In the genomic region with DNA sequence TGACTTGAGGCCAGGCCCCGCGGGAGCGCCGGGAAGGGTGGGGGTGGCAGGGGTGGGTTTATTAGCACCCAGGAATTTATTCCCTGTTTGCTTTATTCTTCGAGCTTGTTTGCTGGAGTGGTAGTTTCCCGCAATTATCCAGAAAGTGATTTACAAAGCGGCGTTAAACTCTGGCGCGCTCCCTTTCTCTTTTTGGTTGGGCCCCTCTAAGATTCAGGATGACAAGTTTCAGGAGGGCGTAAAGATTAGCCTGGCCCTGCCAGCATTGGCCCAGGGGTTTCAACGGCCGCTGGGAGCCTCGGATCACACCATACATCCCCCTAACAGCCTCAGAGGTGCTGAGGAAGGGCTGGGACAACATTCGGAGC, we compare ENCODE assay signal across 28 cellular contexts. TPM values are rescaled to one million over a fixed set of nuclear protein-coding genes. Genes with fewer than 3 reads are reported as not detected.
A peak's percentile ranks its signal among the peaks of the same experiment; 100 is the strongest.
DNase-seq lines count a peak whose midpoint lies in the region; ATAC-seq, FAIRE-seq and TF ChIP-seq lines count a peak whose summit lies in the region.
"Had no signal": no experiment of that assay in that cellular context is flagged by ENCODE, and none has a peak within 500 bp of the region (broad histone marks: within the 10 kb centered on the region; RNA-seq: fewer than 3 reads in every experiment).

No MANE protein-coding gene starts in this region.

- no peak overlapping the region for H3K4ac ChIP-seq in H9 (ENCODE audit: low read depth, low read length)

- peaks cover 0 to 1% of the 10 kb centered on the region in 2 experiments; a peak in 1 of 5 replicates for H3K9me3 Mint-ChIP-seq in H9
- H3K9me3 Mint-ChIP-seq: activated naive CD4-positive, alpha-beta T cell treated with anti-CD3 and anti-CD28 coated beads, Interleukin-2, amount 50 U/mL, for 24 hours; activated T-helper 1 cell treated with anti-CD3 and anti-CD28 coated beads, Interleukin-12 subunit alpha, Interleukin-12 subunit beta, Interleukin-2, Interleukin-4 antibody, amounts not matched to agents 30 ng/mL and 10 ng/mL and 1 ng/mL, durations not matched to agents 14 hours and 24 hours and 36 hours; mesothelial cell of epicardium; stimulated activated naive CD8-positive, alpha-beta T cell treated with anti-CD3 and anti-CD28 coated beads, Interleukin-15, Interleukin-2, amounts not matched to agents 100 ng/mL and 50 ng/mL, for 24 hours had no signal

- DNase-seq in A549 (ENCODE audit: low read depth in 1 of 2, low spot score in 1 of 2): no peak
- no peak for DNase-seq in H9
- DNase-seq in coronary artery (ENCODE audit: low spot score): no peak
- DNase-seq in osteoblast (ENCODE audit: insufficient read length, low spot score, missing footprints): peak; percentile 81
- DNase-seq in SW 1271 (lab: John Stamatoyannopoulos, UW): no peak
- no peak for DNase-seq in NCI-H69 (lab: John Stamatoyannopoulos, UW)
- no peak for DNase-seq in HPDE6-E6E7 (ENCODE audit: extremely low spot score)
- no peak for DNase-seq in stimulated activated CD4-positive, alpha-beta T cell treated with anti-CD3 and anti-CD28 coated beads, Interleukin-4, amount 100 ng/mL, for 1 hour
- DNase-seq: ACHN; activated CD4-positive, alpha-beta T cell treated with anti-CD3 and anti-CD28 coated beads for 4 hours; activated CD8-positive, alpha-beta memory T cell treated with anti-CD3 and anti-CD28 coated beads, Interleukin-2, amount 10 ng/mL, durations not matched to agents 7 days and 5 days; aorta; C1 segment of cervical spinal cord; effector CD8-positive, alpha-beta T cell; GOT3; left colon; NCI-H2029; NK-92 treated with Interleukin-12 subunit alpha and Interleukin-12 subunit beta, amount 100 ng/mL, for 24 hours; small intestine had no signal

- 72% methylated on average over 15 of the region's 15 CpGs for WGBS in A549 (ENCODE audit: missing lambda C conversion rate)
- WGBS in H9 (ENCODE audit: extremely low coverage, insufficient read length, low lambda C conversion rate): no CpG with 5 or more reads among the region's 15 CpGs

- no peak for TF ChIP-seq EP300 in A549 (IDR thresholded peaks at IDR 0.05)

- no peaks in the 10 kb centered on the region for H3K36me3 ChIP-seq in osteoblast (ENCODE audit: insufficient read depth, low read length)

- no peak overlapping the region for H2BK120ac ChIP-seq in H9 (ENCODE audit: low read depth, low read length, poor library complexity, severe bottlenecking)

- H3K14ac ChIP-seq in H9 (ENCODE audit: insufficient read depth, low read length): no peak overlapping the region

- no peak for TF ChIP-seq POLR2A in A549 (IDR thresholded peaks at IDR 0.05; ENCODE audit: low read length)

- H3K79me2 ChIP-seq in H9 (ENCODE audit: insufficient read depth, low read length) (no peaks in the 10 kb centered on the region), osteoblast (ENCODE audit: insufficient read depth, low read length) (no peaks in the 10 kb centered on the region)

- H3K4me2 ChIP-seq in A549 (peak overlapping the region; percentile 96), H9 (ENCODE audit: insufficient read depth, insufficient read length, low read length) (peak overlapping the region; percentile 64), osteoblast (ENCODE audit: insufficient read depth, low read length) (no peak overlapping the region)

- no peak overlapping the region for H4K8ac ChIP-seq in H9 (replicated peaks; ENCODE audit: insufficient read length, low read depth, low read length)

- no peak for TF ChIP-seq RAD21 in A549 (conservative IDR thresholded peaks at IDR 0.05 in 1 of 2, IDR thresholded peaks at IDR 0.05 in 1 of 2)

- TF ChIP-seq CTCF in A549 (IDR thresholded peaks at IDR 0.05): no peak
- no peak for TF ChIP-seq CTCF in H9 (conservative IDR thresholded peaks at IDR 0.05)
- TF ChIP-seq CTCF in coronary artery (IDR thresholded peaks at IDR 0.05): no peak
- TF ChIP-seq CTCF in osteoblast (IDR thresholded peaks at IDR 0.05; ENCODE audit: extremely low read depth, low read depth, low read length): no peak

- FAIRE-seq in A549 (lab: Jason Lieb, UNC): no peak
- FAIRE-seq: small intestine, urothelium cell line had no signal

- H3K18ac ChIP-seq in H9 (ENCODE audit: insufficient read length, low read depth, low read length): no peak overlapping the region

- CTCF ChIA-PET in A549 (lab: Yijun Ruan, JAX): interaction anchor here (2.0 to 2.9 kb wide), 3 partner anchors 22 to 29 kb away, joined by 6 to 8 read pairs (median 8); no protein-coding TSS in a partner anchor

- H3K23me2 ChIP-seq in H9 (ENCODE audit: insufficient read length, low read depth, low read length, poor library complexity, severe bottlenecking): peaks cover 15% of the 10 kb centered on the region

- no peak overlapping the region for H3K9ac ChIP-seq in H9 (ENCODE audit: extremely low read depth, insufficient read length, low read length)

- H3K23ac ChIP-seq in H9 (ENCODE audit: insufficient read length, low read depth, low read length): no peak overlapping the region

- H3K56ac ChIP-seq in H9 (ENCODE audit: insufficient read length, low read depth, low read length): no peak overlapping the region

- no peak overlapping the region for H4K91ac ChIP-seq in H9 (ENCODE audit: insufficient read length, low read depth, low read length)

- no peaks in the 10 kb centered on the region for H3K79me1 ChIP-seq in H9 (ENCODE audit: insufficient read depth, low read depth, low read length, poor library complexity, severe bottlenecking)

- no peak overlapping the region for H2BK20ac ChIP-seq in H9 (ENCODE audit: low read depth, low read length, poor library complexity, severe bottlenecking)

- H3K27ac ChIP-seq in A549: peak overlapping the region; percentile 66 to 85; a peak in 4 of 6 replicates
- H3K27ac ChIP-seq in H9 (ENCODE audit: insufficient read length, low read depth, low read length): no peak overlapping the region
- H3K27ac ChIP-seq in coronary artery: no peak overlapping the region
- no peak overlapping the region for H3K27ac ChIP-seq in osteoblast (ENCODE audit: low read depth, low read length)
- H3K27ac ChIP-seq: RWPE1 had no signal

- H3K4me3 Mint-ChIP-seq in H9: peak overlapping the region; percentile 57 to 73; a peak in 4 of 5 replicates
- H3K4me3 Mint-ChIP-seq: activated CD8-positive, alpha-beta memory T cell treated with anti-CD3 and anti-CD28 coated beads, Interleukin-2, amount 10 ng/mL, durations not matched to agents 7 days and 5 days; activated naive CD4-positive, alpha-beta T cell treated with anti-CD3 and anti-CD28 coated beads, Interleukin-2, amount 50 U/mL, for 24 hours; activated T-helper 1 cell treated with anti-CD3 and anti-CD28 coated beads, Interleukin-12 subunit alpha, Interleukin-12 subunit beta, Interleukin-2, Interleukin-4 antibody, amounts not matched to agents 30 ng/mL and 10 ng/mL and 1 ng/mL, durations not matched to agents 14 hours and 24 hours and 36 hours; stimulated activated naive CD8-positive, alpha-beta T cell treated with anti-CD3 and anti-CD28 coated beads, Interleukin-15, Interleukin-2, amounts not matched to agents 100 ng/mL and 50 ng/mL, for 24 hours had no signal

- no peak overlapping the region for H3T11ph ChIP-seq in H9 (ENCODE audit: low read length)

- no peak overlapping the region for H4K5ac ChIP-seq in H9 (ENCODE audit: insufficient read length, low read depth, low read length)

- no peak overlapping the region for H2BK5ac ChIP-seq in H9 (ENCODE audit: insufficient read length, low read length)

- no peak overlapping the region for H2BK12ac ChIP-seq in H9 (ENCODE audit: insufficient read length, low read depth, low read length)

- H3K4me3 ChIP-seq in A549 (peak overlapping the region; percentile 74), coronary artery (peak overlapping the region; percentile 71), osteoblast (ENCODE audit: insufficient read depth, low read length) (no peak overlapping the region)

- H3K9me3 ChIP-seq in A549: no peaks in the 10 kb centered on the region
- no peaks in the 10 kb centered on the region for H3K9me3 ChIP-seq in H9 (ENCODE audit: control insufficient read depth, low read depth, low read length)
- H3K9me3 ChIP-seq in osteoblast (ENCODE audit: low read depth, low read length): no peaks in the 10 kb centered on the region

- no peaks in the 10 kb centered on the region for H3K4me1 ChIP-seq in A549
- H3K4me1 ChIP-seq in H9 (ENCODE audit: insufficient read depth, low read length): no peaks in the 10 kb centered on the region
- no peaks in the 10 kb centered on the region for H3K4me1 ChIP-seq in osteoblast (ENCODE audit: insufficient read depth, low read length)

- H2AFZ ChIP-seq in H9 (ENCODE audit: low read length) (no peak overlapping the region), osteoblast (ENCODE audit: low read length) (no peak overlapping the region)

- no peak overlapping the region for H3K27ac Mint-ChIP-seq in H9
- H3K27ac Mint-ChIP-seq: activated CD8-positive, alpha-beta memory T cell treated with anti-CD3 and anti-CD28 coated beads, Interleukin-2, amount 10 ng/mL, durations not matched to agents 7 days and 5 days; activated naive CD4-positive, alpha-beta T cell treated with anti-CD3 and anti-CD28 coated beads, Interleukin-2, amount 50 U/mL, for 24 hours; activated T-helper 1 cell treated with anti-CD3 and anti-CD28 coated beads, Interleukin-12 subunit alpha, Interleukin-12 subunit beta, Interleukin-2, Interleukin-4 antibody, amounts not matched to agents 30 ng/mL and 10 ng/mL and 1 ng/mL, durations not matched to agents 14 hours and 24 hours and 36 hours; mesothelial cell of epicardium; stimulated activated naive CD8-positive, alpha-beta T cell treated with anti-CD3 and anti-CD28 coated beads, Interleukin-15, Interleukin-2, amounts not matched to agents 100 ng/mL and 50 ng/mL, for 24 hours had no signal

- H3K27me3 ChIP-seq in H9 (ENCODE audit: insufficient read depth, low read length) (peaks cover 87% of the 10 kb centered on the region), osteoblast (ENCODE audit: insufficient read depth, low read length) (peaks cover 68% of the 10 kb centered on the region)

- no peak overlapping the region for H2BK15ac ChIP-seq in H9 (ENCODE audit: low read depth, low read length)

- ATAC-seq in A549: no peak
- ATAC-seq: activated CD8-positive, alpha-beta memory T cell treated with anti-CD3 and anti-CD28 coated beads, Interleukin-2, amount 10 ng/mL, durations not matched to agents 7 days and 5 days had no signal

- H3K27me3 Mint-ChIP-seq in H9 (ENCODE audit: low read depth): peaks cover 67% of the 10 kb centered on the region

- H3K4me1 Mint-ChIP-seq in H9: peaks cover 2 to 28% of the 10 kb centered on the region in 2 experiments; a peak in 3 of 4 replicates
- H3K4me1 Mint-ChIP-seq: activated CD8-positive, alpha-beta memory T cell treated with anti-CD3 and anti-CD28 coated beads, Interleukin-2, amount 10 ng/mL, durations not matched to agents 7 days and 5 days; activated naive CD4-positive, alpha-beta T cell treated with anti-CD3 and anti-CD28 coated beads, Interleukin-2, amount 50 U/mL, for 24 hours had no signal

- POLR2A ChIA-PET in A549 (lab: Yijun Ruan, JAX): interaction anchor here (1.3 kb wide), 1 partner anchor 23 kb away, joined by 5 read pairs; no protein-coding TSS in a partner anchor

- H2AK5ac ChIP-seq in H9 (ENCODE audit: insufficient read length, low read length): no peak overlapping the region

- H4K20me1 ChIP-seq in H9 (ENCODE audit: control insufficient read depth, insufficient read depth, insufficient read length) (peaks cover 4% of the 10 kb centered on the region), osteoblast (ENCODE audit: insufficient read depth, low read length) (no peaks in the 10 kb centered on the region)

- no peaks in the 10 kb centered on the region; a peak in 1 of 7 replicates for H3K36me3 Mint-ChIP-seq in H9 (ENCODE audit: insufficient read depth in 1 of 3, low read depth in 3 of 3)
- H3K36me3 Mint-ChIP-seq: activated CD8-positive, alpha-beta memory T cell treated with anti-CD3 and anti-CD28 coated beads, Interleukin-2, amount 10 ng/mL, durations not matched to agents 7 days and 5 days; activated naive CD4-positive, alpha-beta T cell treated with anti-CD3 and anti-CD28 coated beads, Interleukin-2, amount 50 U/mL, for 24 hours; mesothelial cell of epicardium had no signal

RNA-seq across cellular contexts. Expression of a gene that starts 0.4 kb away (rescaled TPM):
- 0.21 and 0.58 TPM in 2 replicates for polyA plus RNA-seq in A549 (2011; rRNA removed)
- 0.81 and 1.3 TPM in 2 replicates for polyA plus RNA-seq in A549 (2012; cell fraction: cytosol; rRNA removed)
- polyA plus RNA-seq in A549 (2012; cell fraction: nucleus; rRNA removed): 0.86 and 1.6 TPM in 2 replicates
- 0.47 to 0.68 TPM (median 0.62 TPM) in 3 replicates for polyA plus RNA-seq in A549 (2017; fragmentation: RNase III; extraction: RNeasy Plus Mini Kit Qiagen cat#74134 plus additional on column Dnase treatment)
- polyA minus RNA-seq in A549 (2011; rRNA and poly(A)+ RNA removed): 0.58 TPM in 2 replicates
- total RNA-seq in H9 (2021): not detected in 2 replicates
- total RNA-seq in osteoblast: not detected in 2 replicates
- total RNA-seq: activated CD8-positive, alpha-beta memory T cell treated with anti-CD3 and anti-CD28 coated beads, Interleukin-2, amount 10 ng/mL, durations not matched to agents 7 days and 5 days; activated T-helper 1 cell treated with anti-CD3 and anti-CD28 coated beads, Interleukin-12 subunit alpha, Interleukin-12 subunit beta, Interleukin-2, Interleukin-4 antibody, amounts not matched to agents 30 ng/mL and 10 ng/mL and 1 ng/mL, durations not matched to agents 14 hours and 24 hours and 36 hours; aorta; cerebellum; HT-29; left colon; mesothelial cell of epicardium had no signal
- polyA plus RNA-seq: aorta, neural cell, small intestine had no signal

Comparison
In these comparisons a context has a peak if more than half of its experiments do, and no peak if none do; other contexts are left out.
1. H3K27ac ChIP-seq: peak in A549 (2 of 2); none in H9 (single experiment), coronary artery (0 of 2) and osteoblast (single experiment).